24 cellular contexts compared by ENCODE assay signal in genomic region chr20:63747622-63748355, GRCh38. TPM values are rescaled to one million over a fixed set of nuclear protein-coding genes. Genes with fewer than 3 reads are reported as not detected.
DNase-seq lines count a peak whose midpoint lies in the region; ATAC-seq, FAIRE-seq and TF ChIP-seq lines count a peak whose summit lies in the region.
"Had no signal": no experiment of that assay in that cellular context is flagged by ENCODE, and none has a peak within 500 bp of the region (broad histone marks: within the 10 kb centered on the region; RNA-seq: fewer than 3 reads in every experiment).

No MANE protein-coding gene starts in this region.

- no peaks in the 10 kb centered on the region for H3K27me3 Mint-ChIP-seq in CD4-positive, alpha-beta T cell
- H3K27me3 Mint-ChIP-seq: brain; stimulated activated naive CD8-positive, alpha-beta T cell treated with anti-CD3 and anti-CD28 coated beads, Interleukin-15, Interleukin-2, amounts not matched to agents 100 ng/mL and 50 ng/mL, for 24 hours had no signal

- H3K9me3 Mint-ChIP-seq in CD4-positive, alpha-beta T cell: no peaks in the 10 kb centered on the region
- H3K9me3 Mint-ChIP-seq: brain; stimulated activated naive CD8-positive, alpha-beta T cell treated with anti-CD3 and anti-CD28 coated beads, Interleukin-15, Interleukin-2, amounts not matched to agents 100 ng/mL and 50 ng/mL, for 24 hours had no signal

- peak overlapping the region; percentile 13 for H3K27ac ChIP-seq in CD4-positive, alpha-beta T cell (ENCODE audit: low read depth, low read length)
- H3K27ac ChIP-seq in Panc1 (ENCODE audit: low read length): no peak overlapping the region
- H3K27ac ChIP-seq in right cardiac atrium (ENCODE audit: low read length): no peak overlapping the region
- H3K27ac ChIP-seq: 22Rv1, coronary artery, SJCRH30, transverse colon had no signal

- CTCF ChIA-PET in CD4-positive, alpha-beta T cell (lab: Charles Lee): no interaction called here
- CTCF ChIA-PET in Panc1 (lab: Charles Lee): no interaction called here

- H3K4me1 Mint-ChIP-seq in CD4-positive, alpha-beta T cell (ENCODE audit: low read depth): peaks cover 31% of the 10 kb centered on the region
- H3K4me1 Mint-ChIP-seq: brain had no signal

- H3K27ac Mint-ChIP-seq in CD4-positive, alpha-beta T cell: no peak overlapping the region
- H3K27ac Mint-ChIP-seq: stimulated activated naive CD8-positive, alpha-beta T cell treated with anti-CD3 and anti-CD28 coated beads, Interleukin-15, Interleukin-2, amounts not matched to agents 100 ng/mL and 50 ng/mL, for 24 hours had no signal

- TF ChIP-seq POLR2A in GM12892 (IDR thresholded peaks at IDR 0.05; ENCODE audit: low read depth, low read length): no peak

- no peaks in the 10 kb centered on the region for H3K27me3 ChIP-seq in CD4-positive, alpha-beta T cell (ENCODE audit: control insufficient read depth, insufficient read depth, low read length)
- no peaks in the 10 kb centered on the region for H3K27me3 ChIP-seq in Panc1 (ENCODE audit: control insufficient read depth, insufficient read depth, low read length)
- no peaks in the 10 kb centered on the region for H3K27me3 ChIP-seq in right cardiac atrium (ENCODE audit: control insufficient read depth, insufficient read depth)
- H3K27me3 ChIP-seq: ovary, SJCRH30, transverse colon had no signal

- ATAC-seq in CD4-positive, alpha-beta T cell (ENCODE audit: poor library complexity): no peak
- ATAC-seq in Panc1: peak; percentile 39; the same call in 1 of the 2 replicates
- ATAC-seq in right cardiac atrium: no peak
- ATAC-seq in GM19452 (IDR thresholded peaks at IDR 0.05; ENCODE audit: unreplicated experiment): no peak
- ATAC-seq in HG03354 (IDR thresholded peaks at IDR 0.05; ENCODE audit: poor library complexity, severe bottlenecking, unreplicated experiment): no peak
- ATAC-seq: HCT116 had no signal

- peak; percentile 37 for DNase-seq in NCI-H1436 (lab: John Stamatoyannopoulos, UW)
- DNase-seq in NCI-H1436 treated with DMSO at 0.1 percent for 48 hours (lab: John Stamatoyannopoulos, UW): no peak
- no peak for DNase-seq in CD4-positive, alpha-beta T cell
- DNase-seq in Panc1 (ENCODE audit: low read depth, low spot score): no peak
- peak in 2 of 3 donors; percentile 58 to 62 for DNase-seq in right cardiac atrium
- no peak for DNase-seq in GM12892 (ENCODE audit: insufficient read length)
- DNase-seq: KBM-7; mammary epithelial cell; NCI-H1930; NCI-H510A treated with DMSO at 0.1 percent for 48 hours; SJCRH30; stimulated activated CD4-positive, alpha-beta T cell treated with anti-CD3 and anti-CD28 coated beads, Interleukin-1b, Interleukin-23, amount 100 ng/mL, for 48 hours; T-helper 9 cell; transverse colon had no signal

- H3K36me3 ChIP-seq in Panc1 (ENCODE audit: control insufficient read depth, insufficient read depth, low read length): no peaks in the 10 kb centered on the region; the same call in 1 of the 2 replicates
- H3K36me3 ChIP-seq: ovary, SJCRH30, transverse colon had no signal

- no peaks in the 10 kb centered on the region for H3K9me3 ChIP-seq in CD4-positive, alpha-beta T cell (ENCODE audit: control insufficient read depth, low read length)
- H3K9me3 ChIP-seq in Panc1 (ENCODE audit: control insufficient read depth, insufficient read depth, low read depth, low read length) (no peaks in the 10 kb centered on the region), right cardiac atrium (ENCODE audit: control insufficient read depth, low read length) (no peaks in the 10 kb centered on the region)
- H3K9me3 ChIP-seq: ovary, SJCRH30, transverse colon had no signal

- peaks cover 5% of the 10 kb centered on the region for H3K4me1 ChIP-seq in Panc1 (ENCODE audit: control insufficient read depth, insufficient read depth, low read length)
- H3K4me1 ChIP-seq in right cardiac atrium (ENCODE audit: control insufficient read depth, insufficient read depth, low read length): no peaks in the 10 kb centered on the region
- H3K4me1 ChIP-seq: SJCRH30, transverse colon had no signal

- POLR2A ChIA-PET in CD4-positive, alpha-beta T cell (lab: Charles Lee): no interaction called here
- POLR2A ChIA-PET in Panc1 (lab: Charles Lee): no interaction called here

- WGBS in right cardiac atrium: 74% methylated on average over 20 of the region's 20 CpGs

- FAIRE-seq in GM12892 (lab: Jason Lieb, UNC): no peak
- FAIRE-seq: islet of Langerhans had no signal

- H3K4me3 ChIP-seq in Panc1 (ENCODE audit: low read depth in 2 of 2, low read length in 2 of 2) (no peak overlapping the region), right cardiac atrium (ENCODE audit: low read length) (no peak overlapping the region)
- H3K4me3 ChIP-seq: coronary artery, ovary, SJCRH30, transverse colon had no signal

- H3K36me3 Mint-ChIP-seq in CD4-positive, alpha-beta T cell (ENCODE audit: low read depth): peaks cover 7% of the 10 kb centered on the region

- BruUV-seq in Panc1 (replicated peaks; lab: Mats Ljungman, UMichigan): no TSS peak

- in situ Hi-C loops in Panc1 (cut with HindIII; ENCODE audit: low pct_unique_long_range_greater_than_20kb, low sequenced_read_pairs): no loop called here

- no peak overlapping the region for H3K4me3 Mint-ChIP-seq in CD4-positive, alpha-beta T cell
- H3K4me3 Mint-ChIP-seq: brain; stimulated activated naive CD8-positive, alpha-beta T cell treated with anti-CD3 and anti-CD28 coated beads, Interleukin-15, Interleukin-2, amounts not matched to agents 100 ng/mL and 50 ng/mL, for 24 hours had no signal

- no peak for TF ChIP-seq CTCF in CD4-positive, alpha-beta T cell (IDR thresholded peaks at IDR 0.05)
- TF ChIP-seq CTCF in Panc1 (IDR thresholded peaks at IDR 0.05): no peak

- intact Hi-C loops in CD4-positive, alpha-beta T cell (cut with DNase I, micrococcal nuclease): no loop called here
- intact Hi-C loops in Panc1 (cut with micrococcal nuclease; ENCODE audit: unreplicated experiment) (no loop called here), right cardiac atrium (cut with DNase I) (no loop called here)

RNA-seq across cellular contexts. Expression of gene SLC2A4RG, which starts 8.2 kb away (rescaled TPM):
- 100 to 1,000 TPM; 123 to 125 TPM for total RNA-seq in CD4-positive, alpha-beta T cell
- total RNA-seq in Panc1 (2021; ENCODE audit: unreplicated experiment): 166 TPM
- 299 TPM for polyA plus RNA-seq in Panc1 (2012; ENCODE audit: insufficient read length)
- 10 to 100 TPM; 42.7 to 69.1 (median 50.1) TPM for total RNA-seq in right cardiac atrium
- polyA plus RNA-seq in right cardiac atrium: 39.2 TPM
- 8.6 TPM for polyA plus RNA-seq in GM12892 (2012; ENCODE audit: missing spikeins)

RNA-seq across cellular contexts. Expression of gene LIME1, which starts 11.3 kb away (rescaled TPM):
- 100 to 1,000 TPM; 149 to 165 TPM for total RNA-seq in CD4-positive, alpha-beta T cell
- total RNA-seq in Panc1 (2021; ENCODE audit: unreplicated experiment) (15.2 TPM), right cardiac atrium (1 to 10 TPM; 2.1 to 2.9 (median 2.7) TPM)
- polyA plus RNA-seq in Panc1 (2012; ENCODE audit: insufficient read length): 8.0 TPM
- polyA plus RNA-seq in right cardiac atrium: 2.7 TPM
- polyA plus RNA-seq in GM12892 (2012; ENCODE audit: missing spikeins): 0.47 TPM

RNA-seq across cellular contexts. Expression of gene ZGPAT, which starts 40.0 kb away (rescaled TPM):
- total RNA-seq in CD4-positive, alpha-beta T cell: 10 to 100 TPM; 28.2 to 33.4 TPM
- total RNA-seq in Panc1 (2021; ENCODE audit: unreplicated experiment) (35.8 TPM), right cardiac atrium (10 to 100 TPM; 14.5 to 19.6 (median 16.8) TPM)
- polyA plus RNA-seq in Panc1 (2012; ENCODE audit: insufficient read length): 41.9 TPM
- 29.5 TPM for polyA plus RNA-seq in right cardiac atrium
- polyA plus RNA-seq in GM12892 (2012; ENCODE audit: missing spikeins): 8.6 TPM

RNA-seq across cellular contexts. Expression of gene ARFRP1, which starts 40.0 kb away (rescaled TPM):
- total RNA-seq in CD4-positive, alpha-beta T cell: 10 to 100 TPM; 34.5 to 35.7 TPM
- total RNA-seq in Panc1 (2021; ENCODE audit: unreplicated experiment) (57.9 TPM), right cardiac atrium (10 to 100 TPM; 40.1 to 49.7 (median 44.3) TPM)
- polyA plus RNA-seq in Panc1 (2012; ENCODE audit: insufficient read length): 68.1 TPM
- polyA plus RNA-seq in right cardiac atrium: 38.7 TPM
- 14.8 TPM for polyA plus RNA-seq in GM12892 (2012; ENCODE audit: missing spikeins)

RNA-seq across cellular contexts. Expression of gene TNFRSF6B, which starts 51.3 kb away (rescaled TPM):
- total RNA-seq in CD4-positive, alpha-beta T cell: 1 to 10 TPM; 2.5 to 2.6 TPM
- total RNA-seq in Panc1 (2021; ENCODE audit: unreplicated experiment) (not detected), right cardiac atrium (1 to 10 TPM in 2 of 4 donors, under 1 TPM in 1, not detected in 1; 0.23 to 1.4 (median 1.1) TPM)
- 1.4 TPM for polyA plus RNA-seq in Panc1 (2012; ENCODE audit: insufficient read length)
- 2.7 TPM for polyA plus RNA-seq in right cardiac atrium
- polyA plus RNA-seq in GM12892 (2012; ENCODE audit: missing spikeins): not detected
- total RNA-seq: activated CD8-positive, alpha-beta memory T cell treated with anti-CD3 and anti-CD28 coated beads for 36 hours had no signal

Comparison
In these comparisons a context has a peak if more than half of its experiments do, and no peak if none do; other contexts are left out.
1. DNase-seq: peak in NCI-H1436 (single experiment) and right cardiac atrium (2 of 3); none in NCI-H1436 treated with DMSO at 0.1 percent for 48 hours (single experiment), CD4-positive, alpha-beta T cell (0 of 10), Panc1 (single experiment) and GM12892 (single experiment).